8 cellular contexts compared by ENCODE assay signal in genomic region chr19:39846678-39847486, GRCh38. TPM values are rescaled to one million over a fixed set of nuclear protein-coding genes. Genes with fewer than 3 reads are reported as not detected.
DNase-seq lines count a peak whose midpoint lies in the region; ATAC-seq and TF ChIP-seq lines count a peak whose summit lies in the region.

No MANE protein-coding gene starts in this region.

- no peak overlapping the region for H3K14ac ChIP-seq in neuronal stem cell (ENCODE audit: low read length)

- H3K27me3 ChIP-seq in PC-9 (ENCODE audit: insufficient read depth, low read depth) (no peaks in the 10 kb centered on the region), neuronal stem cell (ENCODE audit: control insufficient read depth in 3 of 3, insufficient read depth in 3 of 3, low read depth in 1 of 3, low read length in 3 of 3) (peaks cover 0 to 11% (median 0%) of the 10 kb centered on the region in 3 experiments)

- H3K4me3 ChIP-seq in PC-9 (peak overlapping the region; percentile 96), neuronal stem cell (ENCODE audit: low read length in 2 of 2) (peak overlapping the region in 1 of 2 donors; percentile 98)

- no CpG with 5 or more reads among the region's 12 CpGs for WGBS in neuronal stem cell (ENCODE audit: extremely low coverage in 2 of 2, insufficient read length in 2 of 2, insufficient replicate concordance in 1 of 2), 2 donors

- H3K9me2 ChIP-seq in PC-9 (ENCODE audit: insufficient read depth): no peaks in the 10 kb centered on the region

- TF ChIP-seq CTCF in PC-9 (conservative IDR thresholded peaks at IDR 0.05): no peak

- no peak overlapping the region for H4K91ac ChIP-seq in neuronal stem cell (ENCODE audit: low read depth, low read length, poor library complexity)

- H4K20me1 ChIP-seq in PC-9 (ENCODE audit: insufficient read depth): peaks cover 35% of the 10 kb centered on the region

- H3K4me1 ChIP-seq in ES-I3 (ENCODE audit: insufficient read depth, low read length) (peaks cover 15% of the 10 kb centered on the region), PC-9 (replicated peaks; ENCODE audit: insufficient read depth) (peaks cover 23% of the 10 kb centered on the region), neuronal stem cell (ENCODE audit: control insufficient read depth in 2 of 2, insufficient read depth in 1 of 2, low read depth in 1 of 2, low read length in 2 of 2) (peaks cover 11 to 20% of the 10 kb centered on the region in 2 donors)

- H2AK5ac ChIP-seq in neuronal stem cell (ENCODE audit: low read depth, low read length): no peak overlapping the region

- H3K9me3 ChIP-seq in ES-I3 (ENCODE audit: control insufficient read depth, insufficient read depth, low read length) (no peaks in the 10 kb centered on the region), PC-9 (ENCODE audit: insufficient read depth, low read depth) (no peaks in the 10 kb centered on the region), neuronal stem cell (replicated peaks in 1 of 2; ENCODE audit: control insufficient read depth in 2 of 2, insufficient read depth in 1 of 2, low read depth in 1 of 2, low read length in 2 of 2) (no peaks in the 10 kb centered on the region)

- H3K79me2 ChIP-seq in PC-9 (ENCODE audit: low read depth): peaks cover 42% of the 10 kb centered on the region

- peak overlapping the region; percentile 74 for H3K4me2 ChIP-seq in PC-9
- peak overlapping the region; percentile 55 for H3K4me2 ChIP-seq in neuronal stem cell (ENCODE audit: insufficient read depth, low read length, poor library complexity, severe bottlenecking)

- H3K4ac ChIP-seq in neuronal stem cell (ENCODE audit: low read length): no peak overlapping the region

- H2BK12ac ChIP-seq in neuronal stem cell (ENCODE audit: low read length): no peak overlapping the region

- no peak for DNase-seq in PC-9
- DNase-seq in epithelial cell of prostate (ENCODE audit: low read depth, low spot score): no peak
- DNase-seq in neuronal stem cell (ENCODE audit: low spot score): no peak
- no peak for DNase-seq in dermis blood vessel endothelial cell
- DNase-seq in medulla oblongata (ENCODE audit: extremely low spot score): no peak

- no peak overlapping the region for H3K27ac ChIP-seq in PC-9
- peak overlapping the region; percentile 58 for H3K27ac ChIP-seq in epithelial cell of prostate
- peak overlapping the region; percentile 43 for H3K27ac ChIP-seq in neuronal stem cell (replicated peaks; ENCODE audit: low read length)

- H2AFZ ChIP-seq in PC-9 (peak overlapping the region; percentile 93), neuronal stem cell (ENCODE audit: low read length) (peak overlapping the region; percentile 89)

- BruUV-seq in PC-9 (replicated peaks; lab: Mats Ljungman, UMichigan): TSS peak; percentile 96

- H3K79me1 ChIP-seq in neuronal stem cell (ENCODE audit: low read depth, low read length): peaks cover 3% of the 10 kb centered on the region

- intact Hi-C loops in PC-9 (cut with micrococcal nuclease; ENCODE audit: unreplicated experiment): loop anchor here (1.0 kb wide), 1 partner anchor 124 kb away; the partner anchor contains the start of gene PSMC4

- 0 out of 2 replicates have a peak, but pooled peaks cover 3% of the 10 kb centered on the region for H3F3A ChIP-seq in PC-9 (ENCODE audit: insufficient read depth, low read depth)

- no peak overlapping the region for H2BK5ac ChIP-seq in neuronal stem cell (ENCODE audit: low read length)

- no peak overlapping the region for H3K23ac ChIP-seq in neuronal stem cell (ENCODE audit: low read depth, low read length, poor library complexity)

- H3K9ac ChIP-seq in ES-I3 (ENCODE audit: low read depth, low read length) (peak overlapping the region; percentile 96), neuronal stem cell (ENCODE audit: low read depth, low read length, poor library complexity) (no peak overlapping the region)

- no peak for ATAC-seq in HG03159 (IDR thresholded peaks at IDR 0.05; ENCODE audit: unreplicated experiment)
- no peak for ATAC-seq in GM21717 (IDR thresholded peaks at IDR 0.05; ENCODE audit: unreplicated experiment)

- POLR2A ChIA-PET in PC-9 (lab: Charles Lee; ENCODE audit: unreplicated experiment): interaction anchor here (0.5 to 1.3 kb wide), 4 partner anchors 14 to 647 kb away, joined by 4 to 6 read pairs (median 6); partner anchors contain the start of gene PSMC4

- H2BK120ac ChIP-seq in neuronal stem cell (ENCODE audit: low read depth, low read length): no peak overlapping the region

- CTCF ChIA-PET in PC-9 (lab: Charles Lee): interaction anchor here (0.6 to 1.7 kb wide), 3 partner anchors 13 to 173 kb away, joined by 3 to 5 read pairs (median 3); partner anchors contain the start of gene DYRK1B

- H3K18ac ChIP-seq in neuronal stem cell (ENCODE audit: low read length): no peak overlapping the region

- H3K36me3 ChIP-seq in ES-I3 (ENCODE audit: insufficient read depth, low read length) (no peaks in the 10 kb centered on the region), PC-9 (ENCODE audit: low read depth) (no peaks in the 10 kb centered on the region; the same call in 1 of the 2 replicates), neuronal stem cell (replicated peaks in 1 of 2; ENCODE audit: control insufficient read depth in 2 of 2, insufficient read depth in 2 of 2, low read length in 2 of 2) (no peaks in the 10 kb centered on the region)

- no peak overlapping the region for H4K8ac ChIP-seq in neuronal stem cell (ENCODE audit: low read depth, low read length)

- H2BK15ac ChIP-seq in neuronal stem cell (ENCODE audit: low read length): no peak overlapping the region

RNA-seq across cellular contexts. Expression of gene FBL, which starts 0.7 kb away (rescaled TPM):
- total RNA-seq in PC-9 (2021): 437 and 498 TPM in 2 replicates
- polyA plus RNA-seq in neuronal stem cell (2013, experiment 1 of 2): 435 TPM
- polyA plus RNA-seq in neuronal stem cell (2013, experiment 2 of 2): 415 TPM
- total RNA-seq in dermis blood vessel endothelial cell: 141 and 233 TPM in 2 replicates

RNA-seq across cellular contexts. Expression of gene DYRK1B, which starts 12.9 kb away (rescaled TPM):
- 29.9 and 39.5 TPM in 2 replicates for total RNA-seq in PC-9 (2021)
- 36.7 TPM for polyA plus RNA-seq in neuronal stem cell (2013, experiment 1 of 2)
- 35.1 TPM for polyA plus RNA-seq in neuronal stem cell (2013, experiment 2 of 2)
- total RNA-seq in dermis blood vessel endothelial cell: 21.4 and 37.2 TPM in 2 replicates
